14 cellular contexts compared by ENCODE assay signal in the genomic region with DNA sequence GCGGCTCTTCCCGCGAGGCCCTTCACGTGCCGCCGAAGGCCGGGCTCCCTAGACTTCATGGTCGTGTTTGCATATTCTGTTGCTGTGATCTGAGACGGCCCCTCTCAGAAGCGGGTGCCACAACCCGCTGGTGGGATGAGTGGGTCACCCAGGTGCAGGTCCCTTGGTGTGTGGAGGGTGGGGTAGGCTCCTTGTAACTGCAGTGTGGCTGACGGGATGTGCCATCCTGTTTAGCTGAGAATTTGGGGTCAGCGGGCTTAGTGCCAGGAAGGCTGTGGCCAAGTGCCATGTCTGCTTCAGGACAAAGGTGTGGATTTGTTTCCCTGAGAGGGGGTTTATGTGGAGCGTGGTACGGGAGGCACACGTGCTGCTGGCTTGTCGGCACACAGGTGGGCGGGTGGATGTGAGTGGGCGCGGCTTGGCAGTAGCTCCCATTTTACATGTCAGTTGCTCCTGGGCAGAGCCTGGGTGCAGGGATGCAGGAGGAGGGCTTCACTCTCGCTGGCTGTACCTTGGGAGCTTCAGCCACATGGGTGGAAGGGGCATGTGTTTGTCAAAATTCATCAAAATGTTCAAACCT. TPM values are rescaled to one million over a fixed set of nuclear protein-coding genes. Genes with fewer than 3 reads are reported as not detected.
DNase-seq lines count a peak whose midpoint lies in the region; ATAC-seq and TF ChIP-seq lines count a peak whose summit lies in the region.
"Had no signal": no experiment of that assay in that cellular context is flagged by ENCODE, and none has a peak within 500 bp of the region (broad histone marks: within the 10 kb centered on the region; RNA-seq: fewer than 3 reads in every experiment).

No MANE protein-coding gene starts in this region.

- TF ChIP-seq POLR2A in gastroesophageal sphincter (IDR thresholded peaks at IDR 0.05), result no peak
- TF ChIP-seq POLR2A in suprapubic skin (IDR thresholded peaks at IDR 0.05), result no peak

- H3K27ac ChIP-seq in RWPE2 (ENCODE audit: poor library complexity, severe bottlenecking) (peak overlapping the region; percentile 48), gastroesophageal sphincter (peak overlapping the region in 3 of 4 donors; percentile 45 to 55 (median 50)), suprapubic skin (peak overlapping the region; percentile 63)
- H3K27ac ChIP-seq: left lung, neutrophil, thyroid gland, WERI-Rb-1 had no signal

- H3K27me3 ChIP-seq in RWPE2 (ENCODE audit: insufficient read depth, poor library complexity, severe bottlenecking), result no peaks in the 10 kb centered on the region
- H3K27me3 ChIP-seq in gastroesophageal sphincter, result no peaks in the 10 kb centered on the region
- no peaks in the 10 kb centered on the region for H3K27me3 ChIP-seq in suprapubic skin
- H3K27me3 ChIP-seq: left lung, neutrophil, thyroid gland had no signal

- H3K4me1 ChIP-seq in RWPE2 (ENCODE audit: insufficient read depth, poor library complexity, severe bottlenecking) (peaks cover 17% of the 10 kb centered on the region), gastroesophageal sphincter (peaks cover 0 to 13% (median 0%) of the 10 kb centered on the region in 3 donors), suprapubic skin (peaks cover 44% of the 10 kb centered on the region)

- ATAC-seq in RWPE2 (ENCODE audit: low read depth) (peak; percentile 28), gastroesophageal sphincter (no peak), GM18520 (IDR thresholded peaks at IDR 0.05; ENCODE audit: unreplicated experiment) (no peak)
- ATAC-seq: SK-N-SH treated with all-trans-retinoic acid at 6 μM for 48 hours had no signal

- H3K9me3 ChIP-seq in RWPE2 (ENCODE audit: severe bottlenecking) (no peaks in the 10 kb centered on the region), gastroesophageal sphincter (no peaks in the 10 kb centered on the region), suprapubic skin (no peaks in the 10 kb centered on the region)
- H3K9me3 ChIP-seq: left lung, neutrophil, thyroid gland had no signal

- WGBS in gastroesophageal sphincter (ENCODE audit: low coverage in 1 of 2), 2 donors, result 71 to 80% methylated on average over 1 to 5 of the region's 21 CpGs
- WGBS in suprapubic skin, result 63% methylated on average over 10 of the region's 21 CpGs

- H3K36me3 ChIP-seq in RWPE2 (ENCODE audit: low read depth) (peaks cover 4% of the 10 kb centered on the region; the same call in 1 of the 2 replicates), gastroesophageal sphincter (peaks cover 0 to 44% of the 10 kb centered on the region in 2 donors), suprapubic skin (peaks cover 13% of the 10 kb centered on the region)

- H3K4me3 ChIP-seq in RWPE2 (ENCODE audit: severe bottlenecking) (no peak overlapping the region), gastroesophageal sphincter (no peak overlapping the region), suprapubic skin (no peak overlapping the region)
- H3K4me3 ChIP-seq: left lung, thyroid gland had no signal

- TF ChIP-seq EP300 in gastroesophageal sphincter (IDR thresholded peaks at IDR 0.05), result no peak
- no peak for TF ChIP-seq EP300 in suprapubic skin (IDR thresholded peaks at IDR 0.05)

- TF ChIP-seq CTCF in RWPE2 (IDR thresholded peaks at IDR 0.05; ENCODE audit: poor library complexity, severe bottlenecking) (no peak), gastroesophageal sphincter (IDR thresholded peaks at IDR 0.05) (no peak), suprapubic skin (IDR thresholded peaks at IDR 0.05) (no peak)

- DNase-seq in DMS 273 (lab: John Stamatoyannopoulos, UW; ENCODE audit: unreplicated experiment) (peak; percentile 52), DMS 273 treated with DMSO at 0.1 percent for 48 hours (lab: John Stamatoyannopoulos, UW) (no peak), RWPE2 (ENCODE audit: low spot score) (no peak), suprapubic skin (ENCODE audit: low spot score in 2 of 2) (no peak), NCI-H2196 (lab: John Stamatoyannopoulos, UW; ENCODE audit: unreplicated experiment) (no peak), NCI-H1930 (lab: John Stamatoyannopoulos, UW) (no peak)
- DNase-seq: MM.1S, WERI-Rb-1 had no signal

RNA-seq across cellular contexts. Expression of a gene that starts 9.2 kb away (rescaled TPM):
- total RNA-seq in gastroesophageal sphincter, result under 1 TPM in 3 of 4 donors, not detected in 1; 0.17 to 0.93 (median 0.35) TPM
- 10 to 100 TPM in 1 of 4 donors, 1 to 10 TPM in 3; 1.2 to 12.6 (median 4.6) TPM for total RNA-seq in suprapubic skin

RNA-seq across cellular contexts. Expression of a gene that starts 14.5 kb away (rescaled TPM):
- total RNA-seq in gastroesophageal sphincter (100 to 1,000 TPM in 3 of 4 donors, 10 to 100 TPM in 1; 94.8 to 146 (median 112) TPM), suprapubic skin (100 to 1,000 TPM in 1 of 4 donors, 10 to 100 TPM in 3; 72.2 to 138 (median 84.7) TPM)

RNA-seq across cellular contexts. Expression of a gene that starts 20.0 kb away (rescaled TPM):
- 10 to 100 TPM; 25.4 to 70.0 (median 51.9) TPM for total RNA-seq in gastroesophageal sphincter
- total RNA-seq in suprapubic skin, result 10 to 100 TPM; 10.3 to 29.8 (median 24.2) TPM

RNA-seq across cellular contexts. Expression of a gene that starts 27.5 kb away (rescaled TPM):
- total RNA-seq in gastroesophageal sphincter (10 to 100 TPM in 3 of 4 donors, 1 to 10 TPM in 1; 8.5 to 21.2 (median 16.8) TPM), suprapubic skin (10 to 100 TPM; 18.3 to 63.0 (median 32.2) TPM)

RNA-seq across cellular contexts. Expression of a gene that starts 31.8 kb away (rescaled TPM):
- total RNA-seq in gastroesophageal sphincter (10 to 100 TPM; 17.7 to 28.3 (median 22.1) TPM), suprapubic skin (100 to 1,000 TPM in 3 of 4 donors, 10 to 100 TPM in 1; 77.8 to 116 (median 110) TPM)
